ENCODE assay signal across 13 cellular contexts in genomic region chr12:46402451-46402850, GRCh38. TPM values are rescaled to one million over a fixed set of nuclear protein-coding genes. Genes with fewer than 3 reads are reported as not detected.
DNase-seq lines count a peak whose midpoint lies in the region; ATAC-seq and TF ChIP-seq lines count a peak whose summit lies in the region.
"Had no signal": no experiment of that assay in that cellular context is flagged by ENCODE, and none has a peak within 500 bp of the region (broad histone marks: within the 10 kb centered on the region; RNA-seq: fewer than 3 reads in every experiment).

No MANE protein-coding gene starts in this region.

- H3K9me3 Mint-ChIP-seq in CD4-positive, alpha-beta T cell = peaks cover 12% of the 10 kb centered on the region

- H3K9me3 ChIP-seq in SJSA1 (replicated peaks) = no peaks in the 10 kb centered on the region
- no peaks in the 10 kb centered on the region for H3K9me3 ChIP-seq in CD4-positive, alpha-beta T cell (ENCODE audit: control insufficient read depth, low read length)
- H3K9me3 ChIP-seq: Caco-2 had no signal

- H3K4me1 ChIP-seq in SJSA1 (replicated peaks) (peaks cover 42% of the 10 kb centered on the region), rectal smooth muscle tissue (ENCODE audit: control insufficient read depth, insufficient read depth, low read length) (peaks cover 39% of the 10 kb centered on the region)
- H3K4me1 ChIP-seq: Caco-2 had no signal

- H3K36me3 ChIP-seq in SJSA1 = no peaks in the 10 kb centered on the region
- no peaks in the 10 kb centered on the region for H3K36me3 ChIP-seq in rectal smooth muscle tissue (ENCODE audit: control insufficient read depth, insufficient read depth, low read length)

- H3K9ac ChIP-seq in rectal smooth muscle tissue (ENCODE audit: low read length) = no peak overlapping the region

- no peak overlapping the region for H3K4me3 Mint-ChIP-seq in CD4-positive, alpha-beta T cell

- CTCF ChIA-PET in CD4-positive, alpha-beta T cell (lab: Charles Lee) = interaction anchor here (1.0 kb wide), 1 partner anchor 10 kb away, joined by 3 read pairs; no protein-coding TSS in a partner anchor

- H3K27me3 Mint-ChIP-seq in CD4-positive, alpha-beta T cell = no peaks in the 10 kb centered on the region
- H3K27me3 Mint-ChIP-seq: naive B cell had no signal

- no peak overlapping the region for H3K27ac Mint-ChIP-seq in CD4-positive, alpha-beta T cell

- intact Hi-C loops in CD4-positive, alpha-beta T cell (cut with DNase I, micrococcal nuclease) = no loop called here

- H3K4me3 ChIP-seq in SJSA1 (no peak overlapping the region), fibroblast of pulmonary artery (replicated peaks; ENCODE audit: low read depth, low read length) (no peak overlapping the region), rectal smooth muscle tissue (ENCODE audit: low read length) (peak overlapping the region; percentile 32)

- H3K27ac ChIP-seq in SJSA1 (peak overlapping the region; percentile 32; the same call in 1 of the 2 replicates), rectal smooth muscle tissue (ENCODE audit: low read depth, low read length) (peak overlapping the region; percentile 86)
- no peak overlapping the region for H3K27ac ChIP-seq in CD4-positive, alpha-beta T cell (ENCODE audit: low read depth, low read length)

- POLR2A ChIA-PET in CD4-positive, alpha-beta T cell (lab: Charles Lee) = interaction anchor here (1.5 to 1.6 kb wide), 2 partner anchors 18 to 46 kb away, joined by 3 to 5 read pairs; no protein-coding TSS in a partner anchor

- H3K4me1 Mint-ChIP-seq in CD4-positive, alpha-beta T cell (ENCODE audit: low read depth) = peaks cover 60% of the 10 kb centered on the region

- DNase-seq in Daoy (ENCODE audit: low read depth) (peak; percentile 83), SJSA1 (ENCODE audit: low read depth in 1 of 2, low spot score in 2 of 2) (no peak), fibroblast of pulmonary artery (ENCODE audit: low read depth) (peak; percentile 82), COLO668 (lab: John Stamatoyannopoulos, UW; ENCODE audit: unreplicated experiment) (no peak), NCI-H2227 treated with DMSO at 0.1 percent for 48 hours (lab: John Stamatoyannopoulos, UW) (no peak)
- DNase-seq in CD4-positive, alpha-beta T cell = no peak
- no peak for DNase-seq in activated CD4-positive, CD25-positive, alpha-beta regulatory T cell (lab: John Stamatoyannopoulos, UW)
- DNase-seq: activated gamma-delta T cell treated with Interleukin-2 at 50 U/mL for 16 hours, Caco-2, naive B cell, NCI-H345, T-helper 9 cell had no signal

- peaks cover 7% of the 10 kb centered on the region for H3K36me3 Mint-ChIP-seq in CD4-positive, alpha-beta T cell (ENCODE audit: low read depth)
- H3K36me3 Mint-ChIP-seq: naive B cell had no signal

- no peaks in the 10 kb centered on the region for H3K27me3 ChIP-seq in SJSA1 (replicated peaks)
- no peaks in the 10 kb centered on the region for H3K27me3 ChIP-seq in rectal smooth muscle tissue (ENCODE audit: control insufficient read depth, insufficient read depth, low read length)
- no peaks in the 10 kb centered on the region for H3K27me3 ChIP-seq in CD4-positive, alpha-beta T cell (ENCODE audit: control insufficient read depth, insufficient read depth, low read length)

- no peak for ATAC-seq in CD4-positive, alpha-beta T cell (ENCODE audit: poor library complexity)

- no peak for TF ChIP-seq CTCF in fibroblast of pulmonary artery (IDR thresholded peaks at IDR 0.05; ENCODE audit: low read length, missing control alignments)
- TF ChIP-seq CTCF in CD4-positive, alpha-beta T cell (IDR thresholded peaks at IDR 0.05) = no peak

RNA-seq across cellular contexts. Expression of gene SLC38A2, which starts 29.9 kb away (rescaled TPM):
- 361 and 424 TPM in 2 replicates for total RNA-seq in Daoy (2014; rRNA removed; shearing (Covaris generic))
- 188 and 238 TPM in 2 replicates for total RNA-seq in SJSA1 (2014; rRNA removed; shearing (Covaris generic))
- total RNA-seq in CD4-positive, alpha-beta T cell = 100 to 1,000 TPM; 213 to 222 TPM

Comparison
In these comparisons a context has a peak if more than half of its experiments do, and no peak if none do; other contexts are left out.
1. DNase-seq: peak in Daoy (single experiment) and fibroblast of pulmonary artery (single experiment); none in SJSA1 (0 of 2), COLO668 (single experiment), CD4-positive, alpha-beta T cell (0 of 10), activated CD4-positive, CD25-positive, alpha-beta regulatory T cell (0 of 4) and NCI-H2227 treated with DMSO at 0.1 percent for 48 hours (single experiment).